ENCODE assay signal across 10 cellular contexts in genomic region chr3:52044869-52045616, GRCh38. TPM values are rescaled to one million over a fixed set of nuclear protein-coding genes. Genes with fewer than 3 reads are reported as not detected.
DNase-seq lines count a peak whose midpoint lies in the region; ATAC-seq and TF ChIP-seq lines count a peak whose summit lies in the region.
"Had no signal": no experiment of that assay in that cellular context is flagged by ENCODE, and none has a peak within 500 bp of the region (broad histone marks: within the 10 kb centered on the region; RNA-seq: fewer than 3 reads in every experiment).

No MANE protein-coding gene starts in this region.

- ATAC-seq in naive thymus-derived CD8-positive, alpha-beta T cell, result peak in 1 of 2 donors; percentile 36
- ATAC-seq: body of pancreas had no signal

- H4K20me1 ChIP-seq in mammary epithelial cell (ENCODE audit: insufficient read depth, low read length), result no peaks in the 10 kb centered on the region

- peak overlapping the region; percentile 25 for H3K4me2 ChIP-seq in mammary epithelial cell (ENCODE audit: insufficient read depth, low read depth, low read length)

- 82% methylated on average over 17 of the region's 18 CpGs for WGBS in mammary epithelial cell (ENCODE audit: low coverage, missing lambda C conversion rate)
- 88 to 95% (median 92%) methylated on average over 12 to 18 of the region's 18 CpGs for WGBS in spleen, 5 donors
- WGBS in transverse colon (ENCODE audit: low coverage in 1 of 2), 2 donors, result 86 to 100% methylated on average over 1 to 18 of the region's 18 CpGs

- peaks cover 15 to 49% (median 27%) of the 10 kb centered on the region in 3 donors for H3K4me1 Mint-ChIP-seq in CD8-positive, alpha-beta memory T cell
- H3K4me1 Mint-ChIP-seq in HFFc6 (ENCODE audit: low read depth), result peaks cover 60% of the 10 kb centered on the region
- peaks cover 18 to 45% (median 34%) of the 10 kb centered on the region in 4 donors for H3K4me1 Mint-ChIP-seq in naive thymus-derived CD8-positive, alpha-beta T cell

- TF ChIP-seq POLR2A in spleen (IDR thresholded peaks at IDR 0.05), result no peak
- TF ChIP-seq POLR2A in transverse colon (IDR thresholded peaks at IDR 0.05), result no peak

- H3K9me3 ChIP-seq in CD8-positive, alpha-beta memory T cell (ENCODE audit: low read length), result no peaks in the 10 kb centered on the region
- H3K9me3 ChIP-seq in mammary epithelial cell (replicated peaks; ENCODE audit: insufficient read depth, low read length), result no peaks in the 10 kb centered on the region
- H3K9me3 ChIP-seq in spleen, result no peaks in the 10 kb centered on the region
- no peaks in the 10 kb centered on the region for H3K9me3 ChIP-seq in transverse colon
- H3K9me3 ChIP-seq: body of pancreas had no signal

- H3K27me3 Mint-ChIP-seq in CD8-positive, alpha-beta memory T cell, result peaks cover 0 to 2% of the 10 kb centered on the region in 2 donors
- peaks cover 2% of the 10 kb centered on the region for H3K27me3 Mint-ChIP-seq in HFFc6 (ENCODE audit: insufficient read depth)
- no peaks in the 10 kb centered on the region for H3K27me3 Mint-ChIP-seq in naive thymus-derived CD8-positive, alpha-beta T cell

- peaks cover 0 to 14% (median 3%) of the 10 kb centered on the region in 3 donors for H3K36me3 Mint-ChIP-seq in CD8-positive, alpha-beta memory T cell
- H3K36me3 Mint-ChIP-seq in HFFc6 (ENCODE audit: low read depth), result no peaks in the 10 kb centered on the region
- peaks cover 0 to 12% (median 0%) of the 10 kb centered on the region in 3 donors for H3K36me3 Mint-ChIP-seq in naive thymus-derived CD8-positive, alpha-beta T cell

- peak; percentile 39 for TF ChIP-seq CTCF in HFFc6 (IDR thresholded peaks at IDR 0.05)
- peak in 1 of 2 donors; percentile 19 for TF ChIP-seq CTCF in mammary epithelial cell (conservative IDR thresholded peaks at IDR 0.05 in 1 of 2, IDR thresholded peaks at IDR 0.05 in 1 of 2; ENCODE audit: extremely low read depth in 1 of 2, insufficient read depth in 1 of 2, low read depth in 1 of 2, low read length in 2 of 2)
- TF ChIP-seq CTCF in spleen (IDR thresholded peaks at IDR 0.05 in 8 of 11, conservative IDR thresholded peaks at IDR 0.05 in 3 of 11), result no peak
- no peak for TF ChIP-seq CTCF in transverse colon (IDR thresholded peaks at IDR 0.05)

- no TSS peak for BruUV-seq in mammary epithelial cell (replicated peaks; lab: Mats Ljungman, UMichigan)

- peaks cover 11% of the 10 kb centered on the region for H3K36me3 ChIP-seq in CD8-positive, alpha-beta memory T cell (ENCODE audit: insufficient read depth, low read length)
- H3K36me3 ChIP-seq in mammary epithelial cell (ENCODE audit: insufficient read depth, low read length), result peaks cover 14% of the 10 kb centered on the region
- peaks cover 2 to 28% (median 16%) of the 10 kb centered on the region in 6 donors for H3K36me3 ChIP-seq in spleen
- H3K36me3 ChIP-seq in transverse colon, result peaks cover 0 to 6% (median 2%) of the 10 kb centered on the region in 4 donors

- peak overlapping the region; percentile 40 to 89 (median 73) for H3K27ac Mint-ChIP-seq in CD8-positive, alpha-beta memory T cell
- H3K27ac Mint-ChIP-seq in HFFc6, result peak overlapping the region; percentile 100
- peak overlapping the region in 9 of 10 donors; percentile 69 to 94 (median 81) for H3K27ac Mint-ChIP-seq in naive thymus-derived CD8-positive, alpha-beta T cell

- H3K4me1 ChIP-seq in CD8-positive, alpha-beta memory T cell (ENCODE audit: insufficient read depth, low read length), result peaks cover 24% of the 10 kb centered on the region
- H3K4me1 ChIP-seq in mammary epithelial cell (ENCODE audit: insufficient read depth, low read length) (peaks cover 60% of the 10 kb centered on the region), spleen (peaks cover 25 to 60% (median 43%) of the 10 kb centered on the region in 6 donors), transverse colon (no peaks in the 10 kb centered on the region)

- in situ Hi-C loops in mammary epithelial cell (cut with MboI; ENCODE audit: low sequenced_read_pairs in 2 of 2), result loop anchor here in 1 of 2 donors (5.0 kb wide), 2 partner anchors 43 to 103 kb away; partner anchors contain the start of genes PARP3 and RRP9
- in situ Hi-C loops in transverse colon (cut with MboI; ENCODE audit: low pct_ligation_motif_present in 1 of 4, low pct_unique_long_range_greater_than_20kb in 1 of 4, low sequenced_read_pairs in 3 of 4), result no loop called here

- dilution Hi-C loops in mammary epithelial cell (cut with HindIII; ENCODE audit: low sequenced_read_pairs), result loop anchor here (5.0 kb wide), 4 partner anchors 47 to 102 kb away; no protein-coding TSS in a partner anchor

- CTCF ChIA-PET in CD8-positive, alpha-beta memory T cell (lab: Charles Lee), result interaction anchor here (1.2 to 1.5 kb wide), 2 partner anchors 8 to 11 kb away, joined by 3 to 4 read pairs; no protein-coding TSS in a partner anchor
- CTCF ChIA-PET in mammary epithelial cell (lab: Charles Lee; ENCODE audit: low non-redundant PET), result no interaction called here

- peaks cover 18% of the 10 kb centered on the region for H3K79me2 ChIP-seq in mammary epithelial cell (ENCODE audit: insufficient read depth, low read length)

- no peaks in the 10 kb centered on the region for H3K27me3 ChIP-seq in CD8-positive, alpha-beta memory T cell (ENCODE audit: insufficient read depth, low read length, poor library complexity, severe bottlenecking)
- H3K27me3 ChIP-seq in mammary epithelial cell (ENCODE audit: insufficient read depth, low read length) (no peaks in the 10 kb centered on the region), spleen (replicated peaks in 1 of 7) (no peaks in the 10 kb centered on the region), transverse colon (no peaks in the 10 kb centered on the region)
- H3K27me3 ChIP-seq: body of pancreas had no signal

- H2AFZ ChIP-seq in mammary epithelial cell (ENCODE audit: low read depth, low read length), result no peak overlapping the region

- H3K4me3 ChIP-seq in CD8-positive, alpha-beta memory T cell (ENCODE audit: low read length), result no peak overlapping the region
- H3K4me3 ChIP-seq in mammary epithelial cell (replicated peaks in 1 of 3; ENCODE audit: insufficient read depth in 1 of 3, low read depth in 2 of 3, low read length in 3 of 3), result no peak overlapping the region
- no peak overlapping the region for H3K4me3 ChIP-seq in spleen
- no peak overlapping the region for H3K4me3 ChIP-seq in transverse colon
- H3K4me3 ChIP-seq: body of pancreas had no signal

- no peak for DNase-seq in CD8-positive, alpha-beta memory T cell
- DNase-seq in HFFc6 (no peak), mammary epithelial cell (no peak), spleen (no peak), HuH-7 (ENCODE audit: low spot score) (no peak), OCI-M2 (lab: John Stamatoyannopoulos, UW; ENCODE audit: unreplicated experiment) (no peak), transverse colon (no peak)
- DNase-seq in naive thymus-derived CD8-positive, alpha-beta T cell, result no peak
- DNase-seq: body of pancreas; stimulated activated CD4-positive, alpha-beta T cell treated with anti-CD3 and anti-CD28 coated beads, Interleukin-4, amount 100 ng/mL, for 1 hour had no signal

- intact Hi-C loops in mammary epithelial cell (cut with micrococcal nuclease), result loop anchor here (1.0 to 5.0 kb wide), 3 partner anchors 8 to 192 kb away; partner anchors contain the start of gene TWF2
- intact Hi-C loops in spleen (cut with DNase I; ENCODE audit: low total_unique reads), result no loop called here
- intact Hi-C loops in transverse colon (cut with DNase I; ENCODE audit: low total_unique reads), result no loop called here

- no peak for TF ChIP-seq EP300 in transverse colon (IDR thresholded peaks at IDR 0.05; ENCODE audit: low read depth)

- POLR2A ChIA-PET in CD8-positive, alpha-beta memory T cell (lab: Charles Lee), result no interaction called here
- POLR2A ChIA-PET in naive thymus-derived CD8-positive, alpha-beta T cell (lab: Charles Lee), result interaction anchor here (0.8 to 1.5 kb wide), 3 partner anchors 8 to 18 kb away, joined by 3 read pairs; partner anchors contain the start of gene DUSP7

- H3K4me3 Mint-ChIP-seq in CD8-positive, alpha-beta memory T cell, result no peak overlapping the region
- peak overlapping the region; percentile 65; the same call in 1 of the 2 replicates for H3K4me3 Mint-ChIP-seq in HFFc6
- H3K4me3 Mint-ChIP-seq in naive thymus-derived CD8-positive, alpha-beta T cell, result no peak overlapping the region

- no peak overlapping the region for H3K27ac ChIP-seq in CD8-positive, alpha-beta memory T cell (ENCODE audit: low read depth, low read length)
- H3K27ac ChIP-seq in mammary epithelial cell (ENCODE audit: insufficient read depth, low read depth, low read length) (peak overlapping the region; percentile 98), spleen (peak overlapping the region in 1 of 8 donors; percentile 30), transverse colon (no peak overlapping the region)
- H3K27ac ChIP-seq: body of pancreas had no signal

- H3K9me3 Mint-ChIP-seq in CD8-positive, alpha-beta memory T cell, result no peaks in the 10 kb centered on the region
- H3K9me3 Mint-ChIP-seq in HFFc6, result no peaks in the 10 kb centered on the region
- no peaks in the 10 kb centered on the region for H3K9me3 Mint-ChIP-seq in naive thymus-derived CD8-positive, alpha-beta T cell

- peak overlapping the region; percentile 30 for H3K9ac ChIP-seq in mammary epithelial cell (ENCODE audit: insufficient read depth, low read length)

RNA-seq across cellular contexts. Expression of gene DUSP7, which starts 11.3 kb away (rescaled TPM):
- 10 to 100 TPM; 26.3 to 27.2 TPM for total RNA-seq in CD8-positive, alpha-beta memory T cell
- polyA plus RNA-seq in CD8-positive, alpha-beta memory T cell, result 7.2 TPM
- total RNA-seq in HFFc6 (2021; fragmentation: NEBNext Ultra II Directional; extraction: Animal tissue kit (Norgen Biotek cat#: 25700)), result 10 to 100 TPM; 31.7 to 43.3 (median 37.4) TPM
- 100 to 1,000 TPM in 1 of 2 donors, 10 to 100 TPM in 1; 64.7 to 167 TPM for total RNA-seq in mammary epithelial cell
- polyA plus RNA-seq in mammary epithelial cell, result 212 TPM
- 293 TPM for polyA minus RNA-seq in mammary epithelial cell
- 10 to 100 TPM; 28.6 to 29.0 TPM for total RNA-seq in naive thymus-derived CD8-positive, alpha-beta T cell
- polyA plus RNA-seq in naive thymus-derived CD8-positive, alpha-beta T cell, result 1 to 10 TPM; 1.8 to 4.6 (median 2.2) TPM
- total RNA-seq in spleen, result 10 to 100 TPM; 31.5 to 68.6 (median 42.6) TPM
- polyA plus RNA-seq in spleen, result 10 to 100 TPM in 1 of 3 donors, 1 to 10 TPM in 2; 5.4 to 20.1 (median 6.9) TPM
- 1 to 10 TPM; 2.2 to 8.2 (median 6.2) TPM for total RNA-seq in transverse colon

RNA-seq across cellular contexts. Expression of gene RPL29, which starts 49.3 kb away (rescaled TPM):
- 1,000 to 10,000 TPM; 1,367 to 1,382 TPM for total RNA-seq in CD8-positive, alpha-beta memory T cell
- polyA plus RNA-seq in CD8-positive, alpha-beta memory T cell, result 1,261 TPM
- total RNA-seq in HFFc6 (2021; fragmentation: NEBNext Ultra II Directional; extraction: Animal tissue kit (Norgen Biotek cat#: 25700)), result 1,000 to 10,000 TPM; 1,011 to 1,270 (median 1,111) TPM
- total RNA-seq in mammary epithelial cell (1,000 to 10,000 TPM; 1,040 to 1,174 TPM), spleen (1,000 to 10,000 TPM in 4 of 7 donors, 100 to 1,000 TPM in 3; 684 to 1,403 (median 1,036) TPM), transverse colon (1,000 to 10,000 TPM in 1 of 4 donors, 100 to 1,000 TPM in 3; 366 to 1,281 (median 746) TPM)
- polyA plus RNA-seq in mammary epithelial cell (2,670 TPM), spleen (1,000 to 10,000 TPM; 3,003 to 4,302 (median 4,113) TPM)
- 407 TPM for polyA minus RNA-seq in mammary epithelial cell
- total RNA-seq in naive thymus-derived CD8-positive, alpha-beta T cell, result 1,000 to 10,000 TPM; 1,232 to 1,277 TPM
- 1,000 to 10,000 TPM; 1,632 to 1,741 (median 1,693) TPM for polyA plus RNA-seq in naive thymus-derived CD8-positive, alpha-beta T cell
